13 cellular contexts compared by ENCODE assay signal in the genomic region with DNA sequence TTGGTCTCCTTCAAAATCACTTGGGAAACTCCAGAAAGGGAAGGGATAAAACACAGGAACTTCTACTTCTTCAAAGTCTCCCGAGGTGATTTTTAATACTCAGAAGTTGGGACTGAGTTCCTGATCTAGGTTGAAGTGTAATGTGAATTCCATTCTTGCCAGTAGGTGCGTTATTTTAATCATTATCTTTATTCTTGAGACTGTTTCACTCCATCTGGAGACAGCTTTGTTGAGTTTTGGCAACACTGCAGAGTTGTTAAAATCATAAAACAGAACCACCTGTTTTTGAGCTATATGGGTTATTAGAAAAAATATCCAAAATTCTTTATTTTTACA. TPM values are rescaled to one million over a fixed set of nuclear protein-coding genes. Genes with fewer than 3 reads are reported as not detected.
DNase-seq lines count a peak whose midpoint lies in the region; ATAC-seq, FAIRE-seq and TF ChIP-seq lines count a peak whose summit lies in the region.
"Had no signal": no experiment of that assay in that cellular context is flagged by ENCODE, and none has a peak within 500 bp of the region (broad histone marks: within the 10 kb centered on the region; RNA-seq: fewer than 3 reads in every experiment).

No MANE protein-coding gene starts in this region.

- H3K4me3 ChIP-seq in BLaER1, result no peak overlapping the region
- no peak overlapping the region for H3K4me3 ChIP-seq in parathyroid adenoma (ENCODE audit: low read depth, low read length)

- H3K27ac ChIP-seq in BLaER1 (no peak overlapping the region), parathyroid adenoma (peak overlapping the region; percentile 33)
- H3K27ac ChIP-seq: C4-2B had no signal

- no peaks in the 10 kb centered on the region for H3K9me3 Mint-ChIP-seq in endothelial cell (ENCODE audit: unreplicated experiment)

- H3K27ac Mint-ChIP-seq in endothelial cell (ENCODE audit: unreplicated experiment), result peak overlapping the region; percentile 93
- H3K27ac Mint-ChIP-seq: nephron progenitor cell had no signal

- no peak overlapping the region for H3K4me3 Mint-ChIP-seq in endothelial cell (ENCODE audit: unreplicated experiment)
- H3K4me3 Mint-ChIP-seq: nephron progenitor cell had no signal

- peaks cover 3% of the 10 kb centered on the region for H3K79me2 ChIP-seq in parathyroid adenoma

- H2AFZ ChIP-seq in parathyroid adenoma, result no peak overlapping the region

- ATAC-seq in HG03175 (IDR thresholded peaks at IDR 0.05; ENCODE audit: unreplicated experiment) (peak; percentile 11), GM18519 (IDR thresholded peaks at IDR 0.05; ENCODE audit: low FRiP score, unreplicated experiment) (no peak)

- no peak overlapping the region for H3K9ac ChIP-seq in BLaER1
- no peak overlapping the region for H3K9ac ChIP-seq in parathyroid adenoma

- H4K20me1 ChIP-seq in BLaER1, result no peaks in the 10 kb centered on the region

- H3K27me3 Mint-ChIP-seq in endothelial cell (ENCODE audit: unreplicated experiment), result no peaks in the 10 kb centered on the region

- DNase-seq in endothelial cell (ENCODE audit: low spot score) (no peak), GF-D8 (lab: John Stamatoyannopoulos, UW) (no peak), GM19239 (ENCODE audit: insufficient read length, low spot score) (no peak)
- no peak for DNase-seq in stimulated activated CD4-positive, alpha-beta T cell treated with anti-CD3 and anti-CD28 coated beads, Interleukin-4, amount 100 ng/mL, for 4 hours
- DNase-seq: activated CD4-positive, alpha-beta T cell treated with anti-CD3 and anti-CD28 coated beads for 4 hours; activated naive CD4-positive, alpha-beta T cell treated with Interleukin-2 at 50 U/mL for 16 hours; nephron progenitor cell had no signal

- H3K27me3 ChIP-seq in BLaER1, result no peaks in the 10 kb centered on the region
- no peaks in the 10 kb centered on the region for H3K27me3 ChIP-seq in parathyroid adenoma (ENCODE audit: control insufficient read depth, insufficient read depth, low read length)

- TF ChIP-seq CTCF in endothelial cell (IDR thresholded peaks at IDR 0.05; ENCODE audit: unreplicated experiment) (no peak), parathyroid adenoma (IDR thresholded peaks at IDR 0.05) (no peak)

- H3K4me2 ChIP-seq in BLaER1 (peak overlapping the region; percentile 42; the same call in 1 of the 2 replicates), parathyroid adenoma (ENCODE audit: low read length) (no peak overlapping the region)

- H3K4me1 Mint-ChIP-seq in endothelial cell (ENCODE audit: unreplicated experiment), result peaks cover 59% of the 10 kb centered on the region

- H3K36me3 ChIP-seq in BLaER1 (0 out of 2 replicates have a peak, but pooled peaks cover 4% of the 10 kb centered on the region), parathyroid adenoma (ENCODE audit: control insufficient read depth, insufficient read depth, low read length) (no peaks in the 10 kb centered on the region)

- H3K36me3 Mint-ChIP-seq in endothelial cell (ENCODE audit: low read depth, unreplicated experiment), result peaks cover 10% of the 10 kb centered on the region

- no peak for FAIRE-seq in GM19239 (lab: Jason Lieb, UNC)
- FAIRE-seq: urothelium cell line had no signal

- H3K9me3 ChIP-seq in BLaER1 (peaks cover 19% of the 10 kb centered on the region), parathyroid adenoma (ENCODE audit: control insufficient read depth, low read length) (no peaks in the 10 kb centered on the region)

- H3K4me1 ChIP-seq in BLaER1 (peaks cover 18% of the 10 kb centered on the region), parathyroid adenoma (peaks cover 13% of the 10 kb centered on the region)

RNA-seq across cellular contexts. Expression of gene ATP8B1, which starts 22.0 kb away (rescaled TPM):
- 66.7 TPM for total RNA-seq in endothelial cell (ENCODE audit: unreplicated experiment)
